ENCODE assay signal across 1 cellular context in the genomic region with DNA sequence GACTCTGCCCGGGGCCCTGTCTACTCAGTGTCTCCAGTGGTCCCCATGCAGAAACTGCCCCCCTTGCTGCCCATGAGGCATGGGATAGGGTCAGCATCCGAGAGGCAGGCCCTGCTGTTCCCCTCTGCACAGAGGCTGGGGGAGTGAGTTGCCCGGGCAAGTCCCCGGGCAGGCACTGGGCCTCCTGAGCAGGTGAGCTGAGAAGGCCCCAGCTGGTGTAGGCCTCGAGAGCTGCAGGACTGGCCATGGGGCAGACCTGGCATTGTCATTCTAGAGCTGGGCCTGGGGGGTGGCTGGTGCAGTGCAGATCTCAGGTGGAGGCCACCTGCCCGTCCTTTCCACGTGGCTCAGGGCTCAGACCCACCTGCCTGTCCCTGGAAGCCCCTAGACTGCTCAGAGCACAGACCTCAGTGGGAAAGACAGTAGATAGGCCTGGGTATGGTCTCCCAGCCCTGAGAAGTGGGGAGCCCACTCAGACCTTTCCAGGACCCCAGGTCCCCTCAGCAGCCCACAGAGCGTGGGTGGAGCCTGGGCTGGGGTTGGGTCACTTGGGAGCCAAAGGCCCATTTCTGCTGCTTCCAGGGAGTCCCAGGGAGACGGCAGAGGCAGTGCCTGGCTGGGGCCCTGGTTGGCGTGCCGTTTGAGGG.
TF ChIP-seq lines count a peak whose summit lies in the region.

No MANE protein-coding gene starts in this region.

TF ChIP-seq in IMR-90, 13 proteins besides CTCF, POLR2A, EP300 and RAD21 (continued from another document):
- TF ChIP-seq CHD1 (IDR thresholded peaks at IDR 0.05; ENCODE audit: low read depth, low read length) = no peak
- no peak for TF ChIP-seq CEBPB (IDR thresholded peaks at IDR 0.05; ENCODE audit: low read depth, low read length)
- TF ChIP-seq, protein P1, sequence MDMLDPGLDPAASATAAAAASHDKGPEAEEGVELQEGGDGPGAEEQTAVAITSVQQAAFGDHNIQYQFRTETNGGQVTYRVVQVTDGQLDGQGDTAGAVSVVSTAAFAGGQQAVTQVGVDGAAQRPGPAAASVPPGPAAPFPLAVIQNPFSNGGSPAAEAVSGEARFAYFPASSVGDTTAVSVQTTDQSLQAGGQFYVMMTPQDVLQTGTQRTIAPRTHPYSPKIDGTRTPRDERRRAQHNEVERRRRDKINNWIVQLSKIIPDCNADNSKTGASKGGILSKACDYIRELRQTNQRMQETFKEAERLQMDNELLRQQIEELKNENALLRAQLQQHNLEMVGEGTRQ (IDR thresholded peaks at IDR 0.05; ENCODE audit: low read depth, low read length) = no peak
- TF ChIP-seq MAZ (IDR thresholded peaks at IDR 0.05; ENCODE audit: borderline replicate concordance, low read depth, low read length) = no peak
